ENCODE assay signal across 10 cellular contexts in the genomic region with DNA sequence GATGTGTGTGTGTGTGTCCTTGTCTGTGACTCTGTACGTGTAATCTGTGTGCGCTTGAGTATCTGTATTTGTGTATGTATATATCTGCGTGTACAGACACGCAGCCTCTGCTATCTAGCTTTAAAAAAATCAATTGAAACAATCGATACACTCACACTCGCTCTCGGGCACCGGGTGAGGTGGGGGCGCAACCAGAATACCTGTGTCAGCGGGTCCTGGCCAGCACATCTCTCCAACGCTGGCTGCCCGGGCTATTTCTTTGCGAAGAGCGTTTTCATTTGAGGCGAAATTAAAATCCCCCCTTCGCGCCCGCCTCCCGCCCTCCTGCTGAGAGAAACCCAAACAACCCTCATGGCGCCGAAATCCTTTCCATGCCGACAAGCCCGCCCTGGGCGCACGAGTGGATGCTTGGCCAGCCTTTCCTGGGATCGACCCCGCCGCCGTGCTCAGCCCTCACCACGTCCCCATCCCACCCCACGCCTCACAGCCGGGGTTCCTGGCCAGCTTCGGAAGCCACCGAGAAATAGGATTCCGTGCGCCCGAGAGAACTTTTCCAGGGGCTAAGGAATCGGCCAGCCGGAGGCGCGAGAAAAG. TPM values are rescaled to one million over a fixed set of nuclear protein-coding genes. Genes with fewer than 3 reads are reported as not detected.
DNase-seq lines count a peak whose midpoint lies in the region; ATAC-seq and TF ChIP-seq lines count a peak whose summit lies in the region.
"Had no signal": no experiment of that assay in that cellular context is flagged by ENCODE, and none has a peak within 500 bp of the region (broad histone marks: within the 10 kb centered on the region; RNA-seq: fewer than 3 reads in every experiment).

No MANE protein-coding gene starts in this region.

- peaks cover 0 to 92% (median 22%) of the 10 kb centered on the region in 3 donors for H3K27me3 ChIP-seq in psoas muscle (ENCODE audit: insufficient read depth in 3 of 3, low read length in 2 of 3)

- intact Hi-C loops in psoas muscle (cut with DNase I), result loop anchor here in 1 of 2 donors (10.0 kb wide), 1 partner anchor 414 kb away; no protein-coding TSS in a partner anchor

- H3K4me3 ChIP-seq in coronary artery, result peak overlapping the region; percentile 63
- peak overlapping the region; percentile 64 for H3K4me3 ChIP-seq in psoas muscle

- 1 to 2% (median 1%) methylated on average over 41 of the region's 41 CpGs for WGBS in psoas muscle, 3 donors

- no peak for TF ChIP-seq CTCF in coronary artery (IDR thresholded peaks at IDR 0.05)
- no peak for TF ChIP-seq CTCF in psoas muscle (IDR thresholded peaks at IDR 0.05)

- peaks cover 13% of the 10 kb centered on the region for H3K4me1 ChIP-seq in psoas muscle

- H3K9me3 ChIP-seq in psoas muscle, result no peaks in the 10 kb centered on the region

- H3K27ac ChIP-seq in coronary artery (no peak overlapping the region), psoas muscle (no peak overlapping the region)

- no peak for TF ChIP-seq RAD21 in Ishikawa (IDR thresholded peaks at IDR 0.05; ENCODE audit: low read depth)

- ATAC-seq in psoas muscle (peak in 2 of 4 donors; percentile 9), GM21737 (IDR thresholded peaks at IDR 0.05; ENCODE audit: unreplicated experiment) (no peak)

- H3K36me3 ChIP-seq in psoas muscle (ENCODE audit: insufficient read depth in 1 of 2, low read depth in 1 of 2), result no peaks in the 10 kb centered on the region

- TF ChIP-seq EP300 in Ishikawa (IDR thresholded peaks at IDR 0.05; ENCODE audit: borderline replicate concordance), result no peak

- DNase-seq in NCI-H1417 (lab: John Stamatoyannopoulos, UW) (peak in 2 of 3 experiments; percentile 73 to 75), NCI-H1417 treated with DMSO at 0.1 percent for 48 hours (lab: John Stamatoyannopoulos, UW) (no peak), coronary artery (ENCODE audit: low spot score) (no peak), psoas muscle (no peak), NCI-H1930 (lab: John Stamatoyannopoulos, UW) (no peak), NOMO-1 treated with DMSO at 0.1 percent for 48 hours (lab: John Stamatoyannopoulos, UW; ENCODE audit: unreplicated experiment) (no peak)

TF ChIP-seq in Ishikawa, 13 proteins besides CTCF, POLR2A, EP300 and RAD21:
- no peak for TF ChIP-seq NFIC (IDR thresholded peaks at IDR 0.05)
- TF ChIP-seq MAX (IDR thresholded peaks at IDR 0.05), result 0 out of 2 replicates have a peak, but pooled peaks have one; percentile 14

RNA-seq across cellular contexts. Expression of gene ZDHHC22, which starts 1.2 kb away (rescaled TPM):
- not detected for total RNA-seq in psoas muscle
- polyA plus RNA-seq in psoas muscle, result under 1 TPM in 2 of 3 donors, not detected in 1; 0.01 to 0.04 TPM
- total RNA-seq: activated CD4-positive, alpha-beta T cell treated with anti-CD3 and anti-CD28 coated beads for 36 hours; liver had no signal
- polyA plus RNA-seq: liver had no signal

RNA-seq across cellular contexts. Expression of gene TMEM63C, which starts 41.2 kb away (rescaled TPM):
- total RNA-seq in psoas muscle, result under 1 TPM in 3 of 4 donors, not detected in 1; 0.04 to 0.58 (median 0.32) TPM
- under 1 TPM in 1 of 3 donors, not detected in 2; 0.09 TPM for polyA plus RNA-seq in psoas muscle

RNA-seq across cellular contexts. Expression of gene CIPC, which starts 42.4 kb away (rescaled TPM):
- total RNA-seq in psoas muscle, result 100 to 1,000 TPM in 3 of 4 donors, 10 to 100 TPM in 1; 83.8 to 133 (median 112) TPM
- polyA plus RNA-seq in psoas muscle, result 100 to 1,000 TPM in 1 of 3 donors, 10 to 100 TPM in 2; 23.1 to 116 (median 54.9) TPM

Comparison
In these comparisons a context has a peak if more than half of its experiments do, and no peak if none do; other contexts are left out.
1. DNase-seq: peak in NCI-H1417 (2 of 3); none in NCI-H1417 treated with DMSO at 0.1 percent for 48 hours (single experiment), coronary artery (single experiment), psoas muscle (0 of 2), NCI-H1930 (0 of 2) and NOMO-1 treated with DMSO at 0.1 percent for 48 hours (single experiment).